In the genomic region with DNA sequence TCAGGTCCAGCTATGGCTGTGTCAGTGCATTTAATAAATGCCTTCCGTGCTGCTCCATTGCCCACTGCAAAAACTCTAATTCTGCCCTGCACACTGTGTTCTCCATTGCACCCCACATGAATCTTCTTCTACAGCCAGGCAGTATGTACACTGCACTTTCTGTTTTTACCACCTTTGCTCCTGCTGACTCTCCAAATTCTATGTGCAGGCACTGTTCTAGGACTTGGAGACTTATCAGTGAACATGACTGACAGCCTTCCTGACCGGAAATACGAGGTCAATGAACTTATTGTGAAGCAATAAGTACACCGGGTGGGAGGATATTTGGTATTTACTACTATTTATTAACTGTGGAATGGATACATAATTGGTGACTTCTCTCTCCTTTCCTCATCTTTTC, we compare ENCODE assay signal across 15 cellular contexts. TPM values are rescaled to one million over a fixed set of nuclear protein-coding genes. Genes with fewer than 3 reads are reported as not detected.
"Had no signal": no experiment of that assay in that cellular context is flagged by ENCODE, and none has a peak within 500 bp of the region (broad histone marks: within the 10 kb centered on the region; RNA-seq: fewer than 3 reads in every experiment).

No MANE protein-coding gene starts in this region.

RNA-seq across cellular contexts. Expression of a gene that starts 33.3 kb away (rescaled TPM):
- total RNA-seq: activated CD4-positive, alpha-beta memory T cell treated with anti-CD3 and anti-CD28 coated beads for 36 hours; activated CD4-positive, alpha-beta T cell treated with anti-CD3 and anti-CD28 coated beads, Interleukin-2, amount 10 ng/mL, durations not matched to agents 24 days and 14 days; activated CD8-positive, alpha-beta memory T cell treated with anti-CD3 and anti-CD28 coated beads for 36 hours; activated naive CD8-positive, alpha-beta T cell treated with anti-CD3 and anti-CD28 coated beads for 36 hours; activated T-helper 1 cell treated with anti-CD3 and anti-CD28 coated beads, Interleukin-12 subunit alpha, Interleukin-12 subunit beta, Interleukin-2, Interleukin-4 antibody, amounts not matched to agents 30 ng/mL and 10 ng/mL and 1 ng/mL, durations not matched to agents 14 hours and 24 hours and 36 hours; activated T-helper 17 cell treated with anti-CD3 and anti-CD28 coated beads, Interleukin-2, amount 50 U/mL, for 72 hours; astrocyte; T-helper 1 cell treated with Interleukin-12 subunit alpha and Interleukin-12 subunit beta and Interleukin-4 antibody, amounts not matched to agents 30 ng/mL and 1 ng/mL, for 36 hours; T-helper 2 cell treated with Interferon-gamma antibody and Interleukin-4, amounts not matched to agents 100 ng/mL and 5 ng/mL, for 36 hours had no signal

RNA-seq across cellular contexts. Expression of a gene that starts 48.1 kb away (rescaled TPM):
- total RNA-seq: activated CD4-positive, alpha-beta memory T cell treated with anti-CD3 and anti-CD28 coated beads for 36 hours; activated CD4-positive, alpha-beta T cell treated with anti-CD3 and anti-CD28 coated beads, Interleukin-2, amount 10 ng/mL, durations not matched to agents 24 days and 14 days; activated CD8-positive, alpha-beta memory T cell treated with anti-CD3 and anti-CD28 coated beads for 36 hours; activated CD8-positive, alpha-beta T cell treated with anti-CD3 and anti-CD28 coated beads for 36 hours; activated naive CD4-positive, alpha-beta T cell treated with anti-CD3 and anti-CD28 coated beads for 36 hours; activated naive CD4-positive, alpha-beta T cell treated with anti-CD3 and anti-CD28 coated beads, Interleukin-2, amount 50 U/mL, for 72 hours; activated naive CD8-positive, alpha-beta T cell treated with anti-CD3 and anti-CD28 coated beads for 36 hours; activated T-cell treated with anti-CD3 and anti-CD28 coated beads, Interleukin-2, amount 50 U/mL, for 4 hours; activated T-helper 1 cell treated with anti-CD3 and anti-CD28 coated beads, Interleukin-12 subunit alpha, Interleukin-12 subunit beta, Interleukin-2, Interleukin-4 antibody, amounts not matched to agents 30 ng/mL and 10 ng/mL and 1 ng/mL, durations not matched to agents 14 hours and 24 hours and 36 hours; activated T-helper 17 cell treated with anti-CD3 and anti-CD28 coated beads, Interleukin-2, amount 50 U/mL, for 72 hours; astrocyte; body of pancreas; T-helper 1 cell treated with Interleukin-12 subunit alpha and Interleukin-12 subunit beta and Interleukin-4 antibody, amounts not matched to agents 30 ng/mL and 1 ng/mL, for 36 hours; T-helper 2 cell treated with Interferon-gamma antibody and Interleukin-4, amounts not matched to agents 100 ng/mL and 5 ng/mL, for 36 hours; WTC11 had no signal
